Comparison of ENCODE assay signal across 18 cellular contexts in genomic region chr9:76882686-76883085, GRCh38. TPM values are rescaled to one million over a fixed set of nuclear protein-coding genes. Genes with fewer than 3 reads are reported as not detected.
DNase-seq lines count a peak whose midpoint lies in the region; ATAC-seq, FAIRE-seq and TF ChIP-seq lines count a peak whose summit lies in the region.
"Had no signal": no experiment of that assay in that cellular context is flagged by ENCODE, and none has a peak within 500 bp of the region (broad histone marks: within the 10 kb centered on the region; RNA-seq: fewer than 3 reads in every experiment).

No MANE protein-coding gene starts in this region.

- H3K4me1 ChIP-seq in K562 (replicated peaks in 1 of 2; ENCODE audit: control insufficient read depth in 2 of 2, insufficient read depth in 2 of 2, low read length in 2 of 2) = no peaks in the 10 kb centered on the region
- H3K4me1 ChIP-seq: left lung had no signal

- no peaks in the 10 kb centered on the region for H3K79me2 ChIP-seq in K562 (ENCODE audit: control insufficient read depth, insufficient read depth, low read length)

- no peak for TF ChIP-seq CTCF in K562 (IDR thresholded peaks at IDR 0.05 in 2 of 3, conservative IDR thresholded peaks at IDR 0.05 in 1 of 3; ENCODE audit: insufficient read depth in 2 of 3, low read depth in 1 of 3, low read length in 3 of 3)

- TF ChIP-seq RAD21 in K562 (CRISPR knock-in tag; conservative IDR thresholded peaks at IDR 0.05 in 1 of 2, IDR thresholded peaks at IDR 0.05 in 1 of 2) = no peak

- H3K27ac ChIP-seq in K562 (ENCODE audit: extremely low read depth, low read depth, low read length) = no peak overlapping the region
- H3K27ac ChIP-seq: C4-2B, left lung had no signal

- ATAC-seq in GM18873 (IDR thresholded peaks at IDR 0.05; ENCODE audit: low FRiP score, unreplicated experiment) = peak; percentile 63
- peak; percentile 90 for ATAC-seq in GM21717 (IDR thresholded peaks at IDR 0.05; ENCODE audit: unreplicated experiment)
- peak; percentile 71 for ATAC-seq in HG03139 (IDR thresholded peaks at IDR 0.05; ENCODE audit: unreplicated experiment)
- no peak for ATAC-seq in K562
- ATAC-seq: left lung had no signal

- no TSS peak for BruUV-seq in K562 (replicated peaks; lab: Mats Ljungman, UMichigan)

- no peak overlapping the region for H3K4me2 ChIP-seq in K562 (ENCODE audit: insufficient read depth, low read length)

- intact Hi-C loops in K562 (cut with micrococcal nuclease) = loop anchor here (10.0 kb wide), 1 partner anchor 58 kb away; no protein-coding TSS in a partner anchor

- no peak for DNase-seq in K562 (ENCODE audit: extremely low read depth in 1 of 4, low spot score in 3 of 4)
- DNase-seq in HuH-7.5 (ENCODE audit: low spot score) = no peak
- no peak for DNase-seq in occipital lobe (lab: John Stamatoyannopoulos, UW)
- DNase-seq in ecto neural progenitor cell (ENCODE audit: low spot score) = no peak
- DNase-seq in HEK293T (ENCODE audit: extremely low spot score) = no peak
- DNase-seq: amniotic stem cell; dorsolateral prefrontal cortex; GDM1; H7; head of caudate nucleus; left lung; stimulated activated CD4-positive, alpha-beta T cell treated with anti-CD3 and anti-CD28 coated beads, Interleukin-15, amount 100 ng/mL, for 24 hours; T-helper 9 cell had no signal

- FAIRE-seq in K562 (lab: Jason Lieb, UNC) = no peak
- FAIRE-seq: RCC 7860 had no signal

- H4K20me1 ChIP-seq in K562 (replicated peaks; ENCODE audit: control insufficient read depth, insufficient read depth, low read length) = no peaks in the 10 kb centered on the region

- no peak overlapping the region for H2AFZ ChIP-seq in K562 (ENCODE audit: low read depth, low read length)

- 4% methylated on average over 3 of the region's 4 CpGs for WGBS in K562 (ENCODE audit: insufficient coverage, low coverage, missing lambda C conversion rate)

- H3K36me3 ChIP-seq in K562 (ENCODE audit: control insufficient read depth, insufficient read depth, low read length) = no peaks in the 10 kb centered on the region
- H3K36me3 ChIP-seq: left lung had no signal

- no peak for TF ChIP-seq POLR2A in K562 (conservative IDR thresholded peaks at IDR 0.05)

- no peak overlapping the region for H3K9ac ChIP-seq in K562 (ENCODE audit: insufficient read depth in 1 of 2, low read depth in 2 of 2, low read length in 2 of 2)

- in situ Hi-C loops in K562 (cut with MboI) = no loop called here

- no peaks in the 10 kb centered on the region for H3K9me3 ChIP-seq in K562 (replicated peaks; ENCODE audit: control insufficient read depth, insufficient read depth, low read depth, low read length)
- H3K9me3 ChIP-seq: left lung had no signal

- no peaks in the 10 kb centered on the region for H3K27me3 ChIP-seq in K562 (ENCODE audit: control insufficient read depth in 2 of 2, insufficient read depth in 2 of 2, low read length in 2 of 2)
- H3K27me3 ChIP-seq: dorsolateral prefrontal cortex, left lung had no signal

- no peak overlapping the region for H3K4me3 ChIP-seq in K562
- H3K4me3 ChIP-seq: dorsolateral prefrontal cortex, left lung had no signal

- H3K9me1 ChIP-seq in K562 (ENCODE audit: control insufficient read depth, insufficient read depth, low read length) = no peaks in the 10 kb centered on the region

- TF ChIP-seq EP300 in K562 (IDR thresholded peaks at IDR 0.05; ENCODE audit: low read length) = no peak

- CTCF ChIA-PET in K562 (lab: Yijun Ruan, JAX; ENCODE audit: low intra/inter-chr PET ratio) = no interaction called here
- CTCF ChIA-PET in HEK293T (lab: Yijun Ruan, JAX) = no interaction called here

- POLR2A ChIA-PET in K562 (lab: Yijun Ruan, JAX) = no interaction called here
- POLR2A ChIA-PET in HEK293T (lab: Yijun Ruan, JAX) = no interaction called here

TF ChIP-seq in K562, 482 proteins besides CTCF, POLR2A, EP300 and RAD21:
- TF ChIP-seq SRSF1 (IDR thresholded peaks at IDR 0.05; ENCODE audit: low read depth, low read length) (no peak), ZHX1 (conservative IDR thresholded peaks at IDR 0.05; ENCODE audit: low read length) (no peak), SPI1 (IDR thresholded peaks at IDR 0.05; ENCODE audit: borderline replicate concordance, low read depth, low read length) (peak; percentile 44; the same call in 1 of the 2 replicates), KLF6 (CRISPR knock-in tag; IDR thresholded peaks at IDR 0.05; ENCODE audit: borderline replicate concordance) (no peak)

TF ChIP-seq in HEK293T, 16 proteins besides CTCF, POLR2A, EP300 and RAD21:
- TF ChIP-seq FOXA1 (IDR thresholded peaks at IDR 0.05) (no peak), CTBP1 (IDR thresholded peaks at IDR 0.05; ENCODE audit: borderline replicate concordance) (no peak), SUZ12 (IDR thresholded peaks at IDR 0.05) (no peak), ZNF384 (IDR thresholded peaks at IDR 0.05) (no peak), BHLHE40 (IDR thresholded peaks at IDR 0.05; ENCODE audit: borderline replicate concordance) (no peak), LEF1 (IDR thresholded peaks at IDR 0.05; ENCODE audit: borderline replicate concordance) (no peak), L3MBTL2 (conservative IDR thresholded peaks at IDR 0.05) (no peak), FOXK2 (IDR thresholded peaks at IDR 0.05) (no peak), ARNT (IDR thresholded peaks at IDR 0.05) (no peak), SP1 (IDR thresholded peaks at IDR 0.05) (no peak), TARDBP (IDR thresholded peaks at IDR 0.05) (no peak), NFRKB (IDR thresholded peaks at IDR 0.05) (no peak), PKNOX1 (IDR thresholded peaks at IDR 0.05) (no peak)

RNA-seq across cellular contexts. Expression of gene PRUNE2, which starts 23.2 kb away (rescaled TPM):
- total RNA-seq in K562 (2011; cell fraction: chromatin; rRNA removed; ENCODE audit: low replicate concordance) = not detected in 2 replicates
- total RNA-seq in K562 (2011; cell fraction: nucleolus; rRNA removed) = not detected in 2 replicates
- 0.07 TPM in 1 of 2 replicates, not detected in the other for total RNA-seq in K562 (2011; cell fraction: nucleoplasm; rRNA removed)
- total RNA-seq in K562 (2014; rRNA removed) = 0.04 and 0.05 TPM in 2 replicates
- 0.13 and 0.25 TPM in 2 replicates for total RNA-seq in K562 (2014; rRNA removed; fragmentation: Illumina TruSeq; extraction: Trizol)
- total RNA-seq in K562 (2015; rRNA removed; fragmentation: Illumina TruSeq; extraction: Trizol) = 0.04 and 0.14 TPM in 2 replicates
- 0.07 and 0.09 TPM in 2 replicates for total RNA-seq in K562 (2021)
- polyA plus RNA-seq in K562 (2011; rRNA removed) = 0.04 and 0.43 TPM in 2 replicates
- 0.15 TPM in 1 of 2 replicates, not detected in the other for polyA plus RNA-seq in K562 (2011; cell fraction: cytosol; rRNA removed)
- 0.34 TPM in 1 of 2 replicates, not detected in the other for polyA plus RNA-seq in K562 (2011; cell fraction: nucleus; rRNA removed)
- polyA plus RNA-seq in K562 (2012) = 0.18 and 0.29 TPM in 2 replicates
- polyA plus RNA-seq in K562 (2014; fragmentation: Illumina TruSeq; extraction: Trizol) = 0.21 TPM in 1 of 2 replicates, not detected in the other
- polyA plus RNA-seq in K562 (2014; fragmentation: Nextera tagmentation; extraction: Ambion mirVana) = under 1 TPM; 0.14 to 0.45 TPM
- not detected in 2 replicates for polyA plus RNA-seq in K562 (2014; rRNA removed)
- polyA minus RNA-seq in K562 (2011; rRNA and poly(A)+ RNA removed) = 0.25 TPM in 1 of 2 replicates, not detected in the other
- polyA minus RNA-seq in K562 (2011; cell fraction: cytosol; rRNA and poly(A)+ RNA removed) = not detected in 2 replicates
- polyA minus RNA-seq in K562 (2011; cell fraction: nucleus; rRNA and poly(A)+ RNA removed) = 0.27 TPM in 1 of 2 replicates, not detected in the other
- 13.4 TPM for total RNA-seq in occipital lobe

Comparison
In these comparisons a context has a peak if more than half of its experiments do, and no peak if none do; other contexts are left out.
1. RNA of gene PRUNE2, which starts 23.2 kb away (total RNA-seq): 13.4 TPM in occipital lobe (single experiment); 0.04 to 0.25 TPM in K562; every median in the first group is over 10 times any median in the second.